ENCODE assay signal across 1 cellular context in the genomic region with DNA sequence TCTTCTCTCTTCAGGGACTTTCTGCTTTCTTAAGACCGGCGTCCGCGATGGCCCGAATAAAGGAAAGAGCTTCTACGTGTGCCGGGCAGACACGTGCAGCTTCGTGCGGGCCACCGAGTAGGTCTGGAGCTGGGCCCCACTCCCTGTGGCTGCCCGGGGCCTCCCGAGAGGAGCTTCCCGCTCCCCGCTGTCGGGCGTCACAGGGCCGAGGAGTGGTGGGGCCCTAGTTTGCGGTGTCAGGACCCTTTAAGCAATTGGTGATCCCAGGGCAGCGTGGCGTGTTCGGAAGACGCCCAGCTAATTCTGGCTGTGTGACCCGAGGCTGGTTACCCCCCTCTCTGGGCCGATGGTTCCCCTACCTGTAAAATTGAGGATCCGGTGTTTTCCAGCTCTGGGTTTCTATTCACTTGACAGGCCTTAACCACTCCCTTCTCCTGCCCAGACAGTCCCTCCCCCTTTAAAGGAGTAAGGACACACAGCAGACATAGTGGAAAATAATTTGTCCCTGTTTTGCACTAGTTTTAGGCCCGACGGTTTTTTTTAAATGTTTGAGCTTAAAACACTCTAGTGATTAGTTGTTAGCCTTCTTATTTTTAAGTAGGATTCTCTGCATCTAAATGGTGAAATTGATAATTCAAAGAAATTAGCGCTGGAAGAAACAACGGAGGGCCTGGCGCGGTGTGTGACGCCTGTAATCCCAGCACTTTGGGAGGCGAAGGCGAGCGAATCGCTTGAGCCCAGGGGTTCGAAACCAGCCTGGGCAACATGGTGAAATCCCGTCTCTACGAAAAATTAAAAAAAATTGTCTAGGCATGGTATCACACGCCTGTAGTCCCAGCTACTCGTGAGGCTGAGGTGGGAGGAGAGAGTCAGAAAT.
TF ChIP-seq lines count a peak whose summit lies in the region.

No MANE protein-coding gene starts in this region.

TF ChIP-seq in K562, 482 proteins besides CTCF, POLR2A, EP300 and RAD21 (continued from another document):
- TF ChIP-seq ZHX1 (conservative IDR thresholded peaks at IDR 0.05; ENCODE audit: low read length) = no peak
- no peak for TF ChIP-seq ZNF785 (CRISPR knock-in tag; IDR thresholded peaks at IDR 0.05)
- peak; percentile 44 for TF ChIP-seq PHF20 (IDR thresholded peaks at IDR 0.05; ENCODE audit: partially characterized antibody)
- no peak for TF ChIP-seq NR3C1 (CRISPR knock-in tag; IDR thresholded peaks at IDR 0.05)
- TF ChIP-seq RBM14 (IDR thresholded peaks at IDR 0.05; ENCODE audit: borderline replicate concordance, insufficient read depth, low read depth, low read length) = no peak
- no peak for TF ChIP-seq FOXP1 (CRISPR knock-in tag; IDR thresholded peaks at IDR 0.05)
- TF ChIP-seq TSC22D4 (tag; IDR thresholded peaks at IDR 0.05) = no peak
- TF ChIP-seq RFX1 (IDR thresholded peaks at IDR 0.05) = no peak
- no peak for TF ChIP-seq KHSRP (IDR thresholded peaks at IDR 0.05)
- TF ChIP-seq OTX1 (CRISPR knock-in tag; IDR thresholded peaks at IDR 0.05) = no peak
- no peak for TF ChIP-seq ZNF830 (CRISPR knock-in tag; IDR thresholded peaks at IDR 0.05)
- no peak for TF ChIP-seq ZNF408 (CRISPR knock-in tag; IDR thresholded peaks at IDR 0.05; ENCODE audit: low read depth)
- TF ChIP-seq, protein P1, sequence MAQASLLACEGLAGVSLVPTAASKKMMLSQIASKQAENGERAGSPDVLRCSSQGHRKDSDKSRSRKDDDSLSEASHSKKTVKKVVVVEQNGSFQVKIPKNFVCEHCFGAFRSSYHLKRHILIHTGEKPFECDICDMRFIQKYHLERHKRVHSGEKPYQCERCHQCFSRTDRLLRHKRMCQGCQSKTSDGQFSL (CRISPR knock-in tag; IDR thresholded peaks at IDR 0.05) = no peak
- TF ChIP-seq, protein P1 (tag; IDR thresholded peaks at IDR 0.05) = no peak
- no peak for TF ChIP-seq POLR2G (IDR thresholded peaks at IDR 0.05; ENCODE audit: low read depth, low read length)
- TF ChIP-seq, protein P2, sequence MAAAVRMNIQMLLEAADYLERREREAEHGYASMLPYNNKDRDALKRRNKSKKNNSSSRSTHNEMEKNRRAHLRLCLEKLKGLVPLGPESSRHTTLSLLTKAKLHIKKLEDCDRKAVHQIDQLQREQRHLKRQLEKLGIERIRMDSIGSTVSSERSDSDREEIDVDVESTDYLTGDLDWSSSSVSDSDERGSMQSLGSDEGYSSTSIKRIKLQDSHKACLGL (CRISPR knock-in tag; IDR thresholded peaks at IDR 0.05; ENCODE audit: borderline replicate concordance, poor library complexity, severe bottlenecking) = peak; percentile 30
- TF ChIP-seq CBX5 (IDR thresholded peaks at IDR 0.05; ENCODE audit: borderline replicate concordance, low read depth) = no peak
- no peak for TF ChIP-seq ZNF282 (CRISPR knock-in tag; IDR thresholded peaks at IDR 0.05)
- TF ChIP-seq KAT8 (IDR thresholded peaks at IDR 0.05; ENCODE audit: low read depth) = no peak
- TF ChIP-seq HDAC2 (IDR thresholded peaks at IDR 0.05) = peak; percentile 45; the same call in 1 of the 2 replicates
- no peak for TF ChIP-seq ZNF133 (CRISPR knock-in tag; IDR thresholded peaks at IDR 0.05)
- no peak; the same call in 1 of the 2 replicates for TF ChIP-seq SREBF2 (CRISPR knock-in tag; IDR thresholded peaks at IDR 0.05)
- TF ChIP-seq, protein P3, sequence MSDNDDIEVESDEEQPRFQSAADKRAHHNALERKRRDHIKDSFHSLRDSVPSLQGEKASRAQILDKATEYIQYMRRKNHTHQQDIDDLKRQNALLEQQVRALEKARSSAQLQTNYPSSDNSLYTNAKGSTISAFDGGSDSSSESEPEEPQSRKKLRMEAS (CRISPR knock-in tag; IDR thresholded peaks at IDR 0.05) = peak; percentile 81
- TF ChIP-seq XRCC5 (IDR thresholded peaks at IDR 0.05; ENCODE audit: low read depth, low read length) = no peak
- TF ChIP-seq, protein P4, sequence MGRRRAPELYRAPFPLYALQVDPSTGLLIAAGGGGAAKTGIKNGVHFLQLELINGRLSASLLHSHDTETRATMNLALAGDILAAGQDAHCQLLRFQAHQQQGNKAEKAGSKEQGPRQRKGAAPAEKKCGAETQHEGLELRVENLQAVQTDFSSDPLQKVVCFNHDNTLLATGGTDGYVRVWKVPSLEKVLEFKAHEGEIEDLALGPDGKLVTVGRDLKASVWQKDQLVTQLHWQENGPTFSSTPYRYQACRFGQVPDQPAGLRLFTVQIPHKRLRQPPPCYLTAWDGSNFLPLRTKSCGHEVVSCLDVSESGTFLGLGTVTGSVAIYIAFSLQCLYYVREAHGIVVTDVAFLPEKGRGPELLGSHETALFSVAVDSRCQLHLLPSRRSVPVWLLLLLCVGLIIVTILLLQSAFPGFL (CRISPR knock-in tag; IDR thresholded peaks at IDR 0.05) = 0 out of 2 replicates have a peak, but pooled peaks have one; percentile 25
- TF ChIP-seq HMGN3 (IDR thresholded peaks at IDR 0.05; ENCODE audit: borderline replicate concordance, extremely low read depth, insufficient read length, low read depth, low read length) = no peak
- TF ChIP-seq ZBTB49 (CRISPR knock-in tag; IDR thresholded peaks at IDR 0.05; ENCODE audit: borderline replicate concordance) = 0 out of 2 replicates have a peak, but pooled peaks have one; percentile 38
- TF ChIP-seq SMARCA5 (IDR thresholded peaks at IDR 0.05) = peak; percentile 77; the same call in 1 of the 2 replicates
- no peak for TF ChIP-seq POLR3G (IDR thresholded peaks at IDR 0.05; ENCODE audit: extremely low read depth, insufficient read length, insufficient replicate concordance)
- TF ChIP-seq ZKSCAN1 (IDR thresholded peaks at IDR 0.05; ENCODE audit: low read depth, low read length) = peak; percentile 82; the same call in 1 of the 2 replicates
- TF ChIP-seq, protein P5, sequence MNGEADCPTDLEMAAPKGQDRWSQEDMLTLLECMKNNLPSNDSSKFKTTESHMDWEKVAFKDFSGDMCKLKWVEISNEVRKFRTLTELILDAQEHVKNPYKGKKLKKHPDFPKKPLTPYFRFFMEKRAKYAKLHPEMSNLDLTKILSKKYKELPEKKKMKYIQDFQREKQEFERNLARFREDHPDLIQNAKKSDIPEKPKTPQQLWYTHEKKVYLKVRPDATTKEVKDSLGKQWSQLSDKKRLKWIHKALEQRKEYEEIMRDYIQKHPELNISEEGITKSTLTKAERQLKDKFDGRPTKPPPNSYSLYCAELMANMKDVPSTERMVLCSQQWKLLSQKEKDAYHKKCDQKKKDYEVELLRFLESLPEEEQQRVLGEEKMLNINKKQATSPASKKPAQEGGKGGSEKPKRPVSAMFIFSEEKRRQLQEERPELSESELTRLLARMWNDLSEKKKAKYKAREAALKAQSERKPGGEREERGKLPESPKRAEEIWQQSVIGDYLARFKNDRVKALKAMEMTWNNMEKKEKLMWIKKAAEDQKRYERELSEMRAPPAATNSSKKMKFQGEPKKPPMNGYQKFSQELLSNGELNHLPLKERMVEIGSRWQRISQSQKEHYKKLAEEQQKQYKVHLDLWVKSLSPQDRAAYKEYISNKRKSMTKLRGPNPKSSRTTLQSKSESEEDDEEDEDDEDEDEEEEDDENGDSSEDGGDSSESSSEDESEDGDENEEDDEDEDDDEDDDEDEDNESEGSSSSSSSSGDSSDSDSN (IDR thresholded peaks at IDR 0.05; ENCODE audit: borderline replicate concordance in 1 of 2, low read depth in 2 of 2, low read length in 2 of 2) = no peak
- 0 out of 4 replicates have a peak, but pooled peaks of 1 of the 2 experiments have one; percentile 5 for TF ChIP-seq FOXK2 (conservative IDR thresholded peaks at IDR 0.05 in 1 of 2, IDR thresholded peaks at IDR 0.05 in 1 of 2; ENCODE audit: low read depth in 2 of 2)
- TF ChIP-seq E4F1 (CRISPR knock-in tag; IDR thresholded peaks at IDR 0.05; ENCODE audit: borderline replicate concordance) = no peak
- peak; percentile 70; the same call in 1 of the 2 replicates for TF ChIP-seq ZNF12 (CRISPR knock-in tag; IDR thresholded peaks at IDR 0.05)
- TF ChIP-seq, protein P6, sequence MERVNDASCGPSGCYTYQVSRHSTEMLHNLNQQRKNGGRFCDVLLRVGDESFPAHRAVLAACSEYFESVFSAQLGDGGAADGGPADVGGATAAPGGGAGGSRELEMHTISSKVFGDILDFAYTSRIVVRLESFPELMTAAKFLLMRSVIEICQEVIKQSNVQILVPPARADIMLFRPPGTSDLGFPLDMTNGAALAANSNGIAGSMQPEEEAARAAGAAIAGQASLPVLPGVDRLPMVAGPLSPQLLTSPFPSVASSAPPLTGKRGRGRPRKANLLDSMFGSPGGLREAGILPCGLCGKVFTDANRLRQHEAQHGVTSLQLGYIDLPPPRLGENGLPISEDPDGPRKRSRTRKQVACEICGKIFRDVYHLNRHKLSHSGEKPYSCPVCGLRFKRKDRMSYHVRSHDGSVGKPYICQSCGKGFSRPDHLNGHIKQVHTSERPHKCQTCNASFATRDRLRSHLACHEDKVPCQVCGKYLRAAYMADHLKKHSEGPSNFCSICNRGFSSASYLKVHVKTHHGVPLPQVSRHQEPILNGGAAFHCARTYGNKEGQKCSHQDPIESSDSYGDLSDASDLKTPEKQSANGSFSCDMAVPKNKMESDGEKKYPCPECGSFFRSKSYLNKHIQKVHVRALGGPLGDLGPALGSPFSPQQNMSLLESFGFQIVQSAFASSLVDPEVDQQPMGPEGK (CRISPR knock-in tag; IDR thresholded peaks at IDR 0.05; ENCODE audit: borderline replicate concordance) = no peak
- TF ChIP-seq MTF1 (CRISPR knock-in tag; IDR thresholded peaks at IDR 0.05; ENCODE audit: borderline replicate concordance) = no peak
- TF ChIP-seq MECOM (CRISPR knock-in tag; IDR thresholded peaks at IDR 0.05) = no peak
